In genomic region chr6:21593927-21594421, GRCh38 we compare ENCODE assay signal across 8 cellular contexts. TPM values are rescaled to one million over a fixed set of nuclear protein-coding genes. Genes with fewer than 3 reads are reported as not detected.
DNase-seq lines count a peak whose midpoint lies in the region; ATAC-seq and TF ChIP-seq lines count a peak whose summit lies in the region.

No MANE protein-coding gene starts in this region.

- H3K4me3 ChIP-seq in HEK293 (ENCODE audit: low read depth, low read length) (peak overlapping the region; percentile 55), body of pancreas (peak overlapping the region; percentile 43 to 44), stomach (peak overlapping the region; percentile 68 to 82 (median 80))

- no peaks in the 10 kb centered on the region for H3K27me3 ChIP-seq in body of pancreas
- H3K27me3 ChIP-seq in stomach: no peaks in the 10 kb centered on the region

- H3K9me3 ChIP-seq in HEK293 (ENCODE audit: control insufficient read depth, insufficient read depth, low read depth, low read length) (no peaks in the 10 kb centered on the region), body of pancreas (no peaks in the 10 kb centered on the region), stomach (no peaks in the 10 kb centered on the region)

- peak; percentile 55 for DNase-seq in SKM-1 treated with dmso at 0.1 percent for 144 hours (lab: John Stamatoyannopoulos, UW; ENCODE audit: unreplicated experiment)
- no peak for DNase-seq in SKM-1 (lab: John Stamatoyannopoulos, UW; ENCODE audit: unreplicated experiment)
- peak; percentile 61 for DNase-seq in NCI-H1092 treated with DMSO at 0.1 percent for 48 hours (lab: John Stamatoyannopoulos, UW)
- DNase-seq in body of pancreas: peak; percentile 37 to 53 (median 46)
- DNase-seq in iris pigment epithelial cell (ENCODE audit: low read depth): peak; percentile 86
- peak; percentile 34 for DNase-seq in stomach

- CTCF ChIA-PET in HEK293 (lab: Yijun Ruan, JAX): interaction anchor here (0.6 to 1.3 kb wide), 13 partner anchors 11 to 1141 kb away, joined by 3 to 7 read pairs (median 3); no protein-coding TSS in a partner anchor

- H3K4me1 ChIP-seq in HEK293 (ENCODE audit: control insufficient read depth, insufficient read depth, low read length) (peaks cover 17% of the 10 kb centered on the region), body of pancreas (peaks cover 30% of the 10 kb centered on the region), stomach (peaks cover 17 to 35% (median 28%) of the 10 kb centered on the region in 4 donors)

- TF ChIP-seq POLR2A in body of pancreas (IDR thresholded peaks at IDR 0.05) (peak in 1 of 3 donors; percentile 41), stomach (IDR thresholded peaks at IDR 0.05) (no peak)

- WGBS in body of pancreas, 2 donors: 1% methylated on average over 14 to 21 of the region's 21 CpGs
- WGBS in stomach, 5 donors: 0 to 3% (median 0%) methylated on average over 21 of the region's 21 CpGs

- intact Hi-C loops in body of pancreas (cut with DNase I): no loop called here
- intact Hi-C loops in stomach (cut with DNase I; ENCODE audit: low total_unique reads): no loop called here

- TF ChIP-seq EP300 in stomach (IDR thresholded peaks at IDR 0.05): no peak

- H3K27ac ChIP-seq in HEK293 (ENCODE audit: extremely low read depth, low read depth, low read length) (peak overlapping the region; percentile 99), body of pancreas (peak overlapping the region; percentile 84 to 94 (median 92)), stomach (peak overlapping the region; percentile 88 to 97 (median 96))

- H3K36me3 ChIP-seq in HEK293 (ENCODE audit: control insufficient read depth in 2 of 2, insufficient read depth in 1 of 2, low read length in 2 of 2): peaks cover 16 to 31% of the 10 kb centered on the region in 2 experiments
- H3K36me3 ChIP-seq in body of pancreas (replicated peaks in 1 of 2; ENCODE audit: insufficient read depth in 1 of 2, low read depth in 2 of 2): no peaks in the 10 kb centered on the region
- H3K36me3 ChIP-seq in stomach: no peaks in the 10 kb centered on the region

- ATAC-seq in body of pancreas (peak; percentile 19), GM21737 (IDR thresholded peaks at IDR 0.05; ENCODE audit: unreplicated experiment) (no peak)

- POLR2A ChIA-PET in HEK293 (lab: Yijun Ruan, JAX): interaction anchor here (0.6 to 8.8 kb wide), 139 partner anchors 8 to 1299 kb away, joined by 3 to 141 read pairs (median 4); partner anchors contain the start of genes CDKAL1 and E2F3

- no peak for TF ChIP-seq CTCF in HEK293 (tag by site-specific recombination; IDR thresholded peaks at IDR 0.05)
- no peak for TF ChIP-seq CTCF in body of pancreas (IDR thresholded peaks at IDR 0.05)
- TF ChIP-seq CTCF in stomach (IDR thresholded peaks at IDR 0.05): no peak

TF ChIP-seq in HEK293, 187 proteins besides CTCF, POLR2A, EP300 and RAD21 (continues in another document):
- TF ChIP-seq TRIM28 (IDR thresholded peaks at IDR 0.05; ENCODE audit: borderline replicate concordance, low read length) (0 out of 2 replicates have a peak, but pooled peaks have one; percentile 20), YY1 (tag by site-specific recombination; IDR thresholded peaks at IDR 0.05) (0 out of 2 replicates have a peak, but pooled peaks have one; percentile 12), ZNF626 (tag by site-specific recombination; IDR thresholded peaks at IDR 0.05) (no peak), ZFP37 (tag by site-specific recombination; IDR thresholded peaks at IDR 0.05) (peak; percentile 69; the same call in 1 of the 2 replicates), ZNF560 (tag by site-specific recombination; IDR thresholded peaks at IDR 0.05; ENCODE audit: borderline replicate concordance) (no peak), PRDM10 (tag by site-specific recombination; IDR thresholded peaks at IDR 0.05) (no peak), ATF2 (tag by site-specific recombination; IDR thresholded peaks at IDR 0.05; ENCODE audit: low read depth) (no peak), ZNF664 (tag by site-specific recombination; IDR thresholded peaks at IDR 0.05) (no peak), PRDM1 (tag by site-specific recombination; IDR thresholded peaks at IDR 0.05) (peak; percentile 37; the same call in 1 of the 2 replicates), OSR2 (tag by site-specific recombination; IDR thresholded peaks at IDR 0.05) (no peak), ZBTB7A (tag by site-specific recombination; IDR thresholded peaks at IDR 0.05; ENCODE audit: low read depth) (0 out of 2 replicates have a peak, but pooled peaks have one; percentile 56), ZNF596 (tag by site-specific recombination; IDR thresholded peaks at IDR 0.05) (peak; percentile 71; the same call in 1 of the 2 replicates), ZBTB17 (tag by site-specific recombination; IDR thresholded peaks at IDR 0.05) (0 out of 2 replicates have a peak, but pooled peaks have one; percentile 14), ZNF600 (tag by site-specific recombination; IDR thresholded peaks at IDR 0.05) (peak; percentile 32; the same call in 1 of the 2 replicates), ZNF670 (tag by site-specific recombination; IDR thresholded peaks at IDR 0.05; ENCODE audit: low read depth) (no peak), ZNF239 (tag by site-specific recombination; IDR thresholded peaks at IDR 0.05) (no peak), ZNF76 (tag by site-specific recombination; IDR thresholded peaks at IDR 0.05; ENCODE audit: borderline replicate concordance, low read depth) (0 out of 2 replicates have a peak, but pooled peaks have one; percentile 19), KLF7 (tag by site-specific recombination; IDR thresholded peaks at IDR 0.05; ENCODE audit: borderline replicate concordance) (0 out of 2 replicates have a peak, but pooled peaks have one; percentile 11)
- TF ChIP-seq, protein P1, sequence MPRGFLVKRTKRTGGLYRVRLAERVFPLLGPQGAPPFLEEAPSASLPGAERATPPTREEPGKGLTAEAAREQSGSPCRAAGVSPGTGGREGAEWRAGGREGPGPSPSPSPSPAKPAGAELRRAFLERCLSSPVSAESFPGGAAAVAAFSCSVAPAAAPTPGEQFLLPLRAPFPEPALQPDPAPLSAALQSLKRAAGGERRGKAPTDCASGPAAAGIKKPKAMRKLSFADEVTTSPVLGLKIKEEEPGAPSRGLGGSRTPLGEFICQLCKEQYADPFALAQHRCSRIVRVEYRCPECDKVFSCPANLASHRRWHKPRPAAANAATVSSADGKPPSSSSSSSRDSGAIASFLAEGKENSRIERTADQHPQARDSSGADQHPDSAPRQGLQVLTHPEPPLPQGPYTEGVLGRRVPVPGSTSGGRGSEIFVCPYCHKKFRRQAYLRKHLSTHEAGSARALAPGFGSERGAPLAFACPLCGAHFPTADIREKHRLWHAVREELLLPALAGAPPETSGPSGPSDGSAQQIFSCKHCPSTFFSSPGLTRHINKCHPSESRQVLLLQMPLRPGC (tag by site-specific recombination; IDR thresholded peaks at IDR 0.05): no peak
- TF ChIP-seq, protein P2, sequence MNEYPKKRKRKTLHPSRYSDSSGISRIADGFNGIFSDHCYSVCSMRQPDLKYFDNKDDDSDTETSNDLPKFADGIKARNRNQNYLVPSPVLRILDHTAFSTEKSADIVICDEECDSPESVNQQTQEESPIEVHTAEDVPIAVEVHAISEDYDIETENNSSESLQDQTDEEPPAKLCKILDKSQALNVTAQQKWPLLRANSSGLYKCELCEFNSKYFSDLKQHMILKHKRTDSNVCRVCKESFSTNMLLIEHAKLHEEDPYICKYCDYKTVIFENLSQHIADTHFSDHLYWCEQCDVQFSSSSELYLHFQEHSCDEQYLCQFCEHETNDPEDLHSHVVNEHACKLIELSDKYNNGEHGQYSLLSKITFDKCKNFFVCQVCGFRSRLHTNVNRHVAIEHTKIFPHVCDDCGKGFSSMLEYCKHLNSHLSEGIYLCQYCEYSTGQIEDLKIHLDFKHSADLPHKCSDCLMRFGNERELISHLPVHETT (tag by site-specific recombination; IDR thresholded peaks at IDR 0.05): no peak

RNA-seq across cellular contexts. Expression of gene SOX4, which starts 0.4 kb away (rescaled TPM):
- total RNA-seq in body of pancreas (10 to 100 TPM; 17.8 to 20.0 TPM), stomach (10 to 100 TPM in 4 of 5 donors, 1 to 10 TPM in 1; 1.2 to 62.0 (median 28.1) TPM)
- 10 to 100 TPM in 2 of 3 donors, 1 to 10 TPM in 1; 5.3 to 21.3 (median 11.8) TPM for polyA plus RNA-seq in stomach
